Comparison of ENCODE assay signal across 8 cellular contexts in genomic region chr2:120344991-120345975, GRCh38. TPM values are rescaled to one million over a fixed set of nuclear protein-coding genes. Genes with fewer than 3 reads are reported as not detected.
A peak's percentile ranks its signal among the peaks of the same experiment; 100 is the strongest.
DNase-seq lines count a peak whose midpoint lies in the region; ATAC-seq, FAIRE-seq and TF ChIP-seq lines count a peak whose summit lies in the region.

No MANE protein-coding gene starts in this region.

- no peaks in the 10 kb centered on the region for H3K9me1 ChIP-seq in K562 (ENCODE audit: control insufficient read depth, insufficient read depth, low read length)

- H3K36me3 ChIP-seq in Loucy (ENCODE audit: insufficient read depth, low read length) (no peaks in the 10 kb centered on the region), K562 (ENCODE audit: control insufficient read depth, insufficient read depth, low read length) (no peaks in the 10 kb centered on the region), thyroid gland (peaks cover 4 to 13% of the 10 kb centered on the region in 2 donors)

- no peaks in the 10 kb centered on the region for H3K4me1 ChIP-seq in Loucy (ENCODE audit: insufficient read depth, low read length, poor library complexity, severe bottlenecking)
- H3K4me1 ChIP-seq in K562 (replicated peaks in 1 of 2; ENCODE audit: control insufficient read depth in 2 of 2, insufficient read depth in 2 of 2, low read length in 2 of 2): peaks cover 0 to 14% of the 10 kb centered on the region in 2 experiments; a peak in 2 of 5 replicates
- peaks cover 28 to 30% of the 10 kb centered on the region in 2 donors for H3K4me1 ChIP-seq in thyroid gland

- BruUV-seq in K562 (replicated peaks; lab: Mats Ljungman, UMichigan): no TSS peak

- TF ChIP-seq EP300 in K562 (IDR thresholded peaks at IDR 0.05; ENCODE audit: low read length): no peak

- POLR2A ChIA-PET in K562 (lab: Yijun Ruan, JAX): no interaction called here

- no peaks in the 10 kb centered on the region for H3K9me2 ChIP-seq in Loucy (replicated peaks; ENCODE audit: low read depth, low read length)

- H3K27me3 ChIP-seq in Loucy (ENCODE audit: insufficient read depth, low read length, poor library complexity, severe bottlenecking) (peaks cover 13% of the 10 kb centered on the region), K562 (ENCODE audit: control insufficient read depth in 2 of 2, insufficient read depth in 2 of 2, low read length in 2 of 2) (peaks cover 27 to 69% of the 10 kb centered on the region in 2 experiments), thyroid gland (no peaks in the 10 kb centered on the region)

- no peaks in the 10 kb centered on the region for H3K9me3 ChIP-seq in Loucy (ENCODE audit: insufficient read depth, low read depth, low read length)
- no peaks in the 10 kb centered on the region for H3K9me3 ChIP-seq in K562 (replicated peaks; ENCODE audit: control insufficient read depth, insufficient read depth, low read depth, low read length)
- H3K9me3 ChIP-seq in thyroid gland: no peaks in the 10 kb centered on the region

- peak overlapping the region; percentile 33 for H3K4me3 ChIP-seq in Loucy (ENCODE audit: low read length, poor library complexity, severe bottlenecking)
- H3K4me3 ChIP-seq in K562: no peak overlapping the region
- peak overlapping the region in 2 of 3 donors; percentile 40 to 42 for H3K4me3 ChIP-seq in thyroid gland (replicated peaks in 1 of 3)

- H2AFZ ChIP-seq in Loucy (ENCODE audit: low read length) (no peak overlapping the region; the same call in 1 of the 2 replicates), K562 (ENCODE audit: low read depth, low read length) (no peak overlapping the region)

- ATAC-seq in K562 (no peak), left lobe of liver (peak; percentile 23), GM18505 (IDR thresholded peaks at IDR 0.05; ENCODE audit: unreplicated experiment) (no peak)

- in situ Hi-C loops in K562 (cut with MboI): loop anchor here (10.0 kb wide), 1 partner anchor 330 kb away; no protein-coding TSS in a partner anchor

- WGBS in K562 (ENCODE audit: insufficient coverage, low coverage, missing lambda C conversion rate): 32% methylated on average over 37 of the region's 146 CpGs
- 0 to 2% methylated on average over 1 to 24 of the region's 146 CpGs for WGBS in thyroid gland, 2 donors

- intact Hi-C loops in K562 (cut with micrococcal nuclease): loop anchor here (5.0 kb wide), 1 partner anchor 112 kb away; no protein-coding TSS in a partner anchor
- intact Hi-C loops in thyroid gland (cut with DNase I): loop anchor here (5.0 to 10.0 kb wide), 2 partner anchors 177 to 730 kb away; no protein-coding TSS in a partner anchor

- TF ChIP-seq CTCF in Loucy (conservative IDR thresholded peaks at IDR 0.05; ENCODE audit: low read length): no peak
- no peak for TF ChIP-seq CTCF in K562 (IDR thresholded peaks at IDR 0.05 in 2 of 3, conservative IDR thresholded peaks at IDR 0.05 in 1 of 3; ENCODE audit: insufficient read depth in 2 of 3, low read depth in 1 of 3, low read length in 3 of 3)
- TF ChIP-seq CTCF in thyroid gland (IDR thresholded peaks at IDR 0.05): no peak

- H3K79me2 ChIP-seq in Loucy (ENCODE audit: insufficient read depth, low read length): no peaks in the 10 kb centered on the region
- H3K79me2 ChIP-seq in K562 (ENCODE audit: control insufficient read depth, insufficient read depth, low read length): no peaks in the 10 kb centered on the region

- H3K9ac ChIP-seq in Loucy (ENCODE audit: low read depth, low read length, poor library complexity, severe bottlenecking): no peak overlapping the region
- no peak overlapping the region for H3K9ac ChIP-seq in K562 (ENCODE audit: insufficient read depth in 1 of 2, low read depth in 2 of 2, low read length in 2 of 2)

- CTCF ChIA-PET in K562 (lab: Yijun Ruan, JAX; ENCODE audit: low intra/inter-chr PET ratio): no interaction called here

- H3K27ac ChIP-seq in K562 (ENCODE audit: extremely low read depth, low read depth, low read length) (no peak overlapping the region), thyroid gland (peak overlapping the region; percentile 63 to 84 (median 78))

- no peak for TF ChIP-seq RAD21 in K562 (CRISPR knock-in tag; conservative IDR thresholded peaks at IDR 0.05 in 1 of 2, IDR thresholded peaks at IDR 0.05 in 1 of 2)

- H3F3A ChIP-seq in Loucy (ENCODE audit: low read depth): no peaks in the 10 kb centered on the region

- no peak for TF ChIP-seq POLR2A in K562 (conservative IDR thresholded peaks at IDR 0.05)
- no peak for TF ChIP-seq POLR2A in thyroid gland (IDR thresholded peaks at IDR 0.05)
- no peak for TF ChIP-seq POLR2A in GM18505 (IDR thresholded peaks at IDR 0.05; ENCODE audit: borderline replicate concordance, extremely low read depth, insufficient read depth, insufficient read length)

- FAIRE-seq in K562 (lab: Jason Lieb, UNC): no peak

- peak; percentile 86 for DNase-seq in DMS53 (lab: John Stamatoyannopoulos, UW)
- no peak for DNase-seq in K562 (ENCODE audit: extremely low read depth in 1 of 4, low spot score in 3 of 4)
- no peak for DNase-seq in left lobe of liver (ENCODE audit: low spot score)
- DNase-seq in thyroid gland: peak; percentile 42
- no peak for DNase-seq in GF-D8 (lab: John Stamatoyannopoulos, UW)
- no peak for DNase-seq in cerebellar cortex (ENCODE audit: low spot score)

- H3K4me2 ChIP-seq in Loucy (ENCODE audit: low read depth, low read length, poor library complexity, severe bottlenecking): peak overlapping the region; percentile 54
- no peak overlapping the region for H3K4me2 ChIP-seq in K562 (ENCODE audit: insufficient read depth, low read length)

- no peaks in the 10 kb centered on the region for H4K20me1 ChIP-seq in Loucy (ENCODE audit: insufficient read depth, low read length, poor library complexity, severe bottlenecking)
- H4K20me1 ChIP-seq in K562 (replicated peaks; ENCODE audit: control insufficient read depth, insufficient read depth, low read length): peaks cover 19% of the 10 kb centered on the region

TF ChIP-seq in K562, 482 proteins besides CTCF, POLR2A, EP300 and RAD21:
- TF ChIP-seq PCBP1 (IDR thresholded peaks at IDR 0.05; ENCODE audit: low read depth, low read length, poor library complexity, severe bottlenecking): peak; percentile 76
- TF ChIP-seq ETS1 (conservative IDR thresholded peaks at IDR 0.05; ENCODE audit: control insufficient read depth, low read depth, low read length): no peak
- no peak for TF ChIP-seq ZKSCAN3 (CRISPR knock-in tag; IDR thresholded peaks at IDR 0.05)
TF ChIP-seq in K562: peak in this region for 1.

RNA-seq across cellular contexts. Expression of gene INHBB, which starts 0.7 kb away (rescaled TPM):
- total RNA-seq in K562 (2011; cell fraction: chromatin; rRNA removed; ENCODE audit: low replicate concordance): not detected in 2 replicates
- total RNA-seq in K562 (2011; cell fraction: nucleolus; rRNA removed): not detected in 2 replicates
- total RNA-seq in K562 (2011; cell fraction: nucleoplasm; rRNA removed): not detected in 2 replicates
- not detected in 2 replicates for total RNA-seq in K562 (2014; rRNA removed)
- total RNA-seq in K562 (2014; rRNA removed; fragmentation: Illumina TruSeq; extraction: Trizol): not detected in 2 replicates
- not detected in 2 replicates for total RNA-seq in K562 (2015; rRNA removed; fragmentation: Illumina TruSeq; extraction: Trizol)
- total RNA-seq in K562 (2021): 0.11 TPM in 1 of 2 replicates, not detected in the other
- not detected in 2 replicates for polyA plus RNA-seq in K562 (2011; rRNA removed)
- polyA plus RNA-seq in K562 (2011; cell fraction: cytosol; rRNA removed): not detected in 2 replicates
- polyA plus RNA-seq in K562 (2011; cell fraction: nucleus; rRNA removed): not detected in 2 replicates
- not detected in 2 replicates for polyA plus RNA-seq in K562 (2012)
- 0.04 TPM in 1 of 2 replicates, not detected in the other for polyA plus RNA-seq in K562 (2014; fragmentation: Illumina TruSeq; extraction: Trizol)
- polyA plus RNA-seq in K562 (2014; fragmentation: Nextera tagmentation; extraction: Ambion mirVana): not detected
- not detected in 2 replicates for polyA plus RNA-seq in K562 (2014; rRNA removed)
- not detected in 2 replicates for polyA minus RNA-seq in K562 (2011; rRNA and poly(A)+ RNA removed)
- polyA minus RNA-seq in K562 (2011; cell fraction: cytosol; rRNA and poly(A)+ RNA removed): not detected in 2 replicates
- polyA minus RNA-seq in K562 (2011; cell fraction: nucleus; rRNA and poly(A)+ RNA removed): not detected in 2 replicates
- total RNA-seq in left lobe of liver: 6.3 TPM
- total RNA-seq in thyroid gland: 10 to 100 TPM; 12.3 to 27.5 (median 23.6) TPM

Comparison
In these comparisons a context has a peak if more than half of its experiments do, and no peak if none do; other contexts are left out.
1. DNase-seq: peak in DMS53 (single experiment) and thyroid gland (2 of 2); none in K562 (0 of 4), left lobe of liver (single experiment), GF-D8 (single experiment) and cerebellar cortex (single experiment).